Comparison of ENCODE assay signal across 8 cellular contexts in the genomic region with DNA sequence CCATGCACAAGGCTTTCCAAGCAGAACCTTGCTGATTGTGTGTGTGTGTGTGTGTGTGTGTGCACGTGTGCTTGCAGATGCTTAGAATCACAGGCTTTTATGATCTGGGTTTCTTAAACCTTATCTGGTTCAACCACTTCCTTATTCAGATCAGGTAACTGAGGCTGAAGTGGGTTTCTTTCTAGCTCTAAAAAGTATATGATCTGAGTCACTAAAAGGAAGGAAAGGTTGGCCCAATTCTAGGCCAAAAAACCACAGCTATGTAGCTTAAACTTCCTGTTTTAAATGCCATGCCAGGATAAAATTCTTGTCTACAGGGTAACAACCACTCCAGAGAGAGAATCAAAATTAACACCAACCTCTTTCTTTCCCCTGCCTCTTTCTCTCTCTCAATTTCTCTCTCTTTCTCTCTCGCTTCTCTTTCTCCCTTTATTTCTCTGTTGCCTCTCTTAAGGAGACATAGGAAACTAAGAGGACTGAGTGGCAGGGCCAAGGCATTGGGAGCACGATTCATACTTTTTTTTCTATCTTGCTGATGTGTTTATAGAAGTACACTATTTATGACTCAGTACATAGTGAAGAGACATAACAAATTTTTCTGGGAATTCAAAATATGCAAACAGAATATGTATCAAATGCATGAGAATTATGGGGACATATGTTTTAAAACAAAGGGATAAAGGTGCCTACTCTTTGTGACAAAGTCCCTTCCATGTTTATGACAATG.
DNase-seq lines count a peak whose midpoint lies in the region; ATAC-seq and TF ChIP-seq lines count a peak whose summit lies in the region.

No MANE protein-coding gene starts in this region.

- DNase-seq in AG08396 (ENCODE audit: low spot score) (peak; percentile 47), T-helper 22 cell (ENCODE audit: low read depth) (peak; percentile 23), fibroblast of pulmonary artery (ENCODE audit: low read depth) (peak; percentile 83), SHP77 (lab: John Stamatoyannopoulos, UW) (no peak), NCI-H446 treated with DMSO at 0.1 percent for 48 hours (lab: John Stamatoyannopoulos, UW) (no peak), NAMALWA (ENCODE audit: low spot score) (no peak), left colon (no peak)

- ATAC-seq in HG02981 (IDR thresholded peaks at IDR 0.05; ENCODE audit: unreplicated experiment) (peak; percentile 42), left colon (no peak)

- intact Hi-C loops in left colon (cut with DNase I, micrococcal nuclease), result no loop called here

- H3K4me3 ChIP-seq in fibroblast of pulmonary artery (replicated peaks; ENCODE audit: low read depth, low read length), result no peak overlapping the region

- TF ChIP-seq CTCF in fibroblast of pulmonary artery (IDR thresholded peaks at IDR 0.05; ENCODE audit: low read length, missing control alignments), result no peak

Comparison
In these comparisons a context has a peak if more than half of its experiments do, and no peak if none do; other contexts are left out.
1. DNase-seq: peak in AG08396 (single experiment), T-helper 22 cell (single experiment) and fibroblast of pulmonary artery (single experiment); none in SHP77 (0 of 2), NCI-H446 treated with DMSO at 0.1 percent for 48 hours (single experiment), NAMALWA (single experiment) and left colon (0 of 2).